In genomic region chr3:29384640-29385039, GRCh38 we compare ENCODE assay signal across 12 cellular contexts.
DNase-seq lines count a peak whose midpoint lies in the region; ATAC-seq and TF ChIP-seq lines count a peak whose summit lies in the region.
"Had no signal": no experiment of that assay in that cellular context is flagged by ENCODE, and none has a peak within 500 bp of the region (broad histone marks: within the 10 kb centered on the region; RNA-seq: fewer than 3 reads in every experiment).

No MANE protein-coding gene starts in this region.

- no peak for ATAC-seq in naive thymus-derived CD8-positive, alpha-beta T cell
- no peak for ATAC-seq in effector memory CD8-positive, alpha-beta T cell (replicated peaks)
- no peak for ATAC-seq in GM21723 (IDR thresholded peaks at IDR 0.05; ENCODE audit: unreplicated experiment)

- H3K36me3 Mint-ChIP-seq in osteocyte (ENCODE audit: unreplicated experiment): peaks cover 7% of the 10 kb centered on the region
- H3K36me3 Mint-ChIP-seq in naive thymus-derived CD8-positive, alpha-beta T cell: no peaks in the 10 kb centered on the region
- H3K36me3 Mint-ChIP-seq in effector memory CD8-positive, alpha-beta T cell (ENCODE audit: insufficient read depth): no peaks in the 10 kb centered on the region

- peak; percentile 84 for DNase-seq in BJ (ENCODE audit: low read depth)
- peak; percentile 97 for DNase-seq in RPMI7951 (ENCODE audit: low read depth)
- peak; percentile 73 to 83 for DNase-seq in foreskin fibroblast
- no peak for DNase-seq in osteocyte (ENCODE audit: extremely low spot score, unreplicated experiment)
- DNase-seq in naive thymus-derived CD8-positive, alpha-beta T cell: no peak
- no peak for DNase-seq in effector memory CD8-positive, alpha-beta T cell
- no peak for DNase-seq in effector CD4-positive, alpha-beta T cell
- DNase-seq: activated CD4-positive, alpha-beta T cell treated with anti-CD3 and anti-CD28 coated beads, Interleukin-2, amount 50 U/mL, for 1 hour; head of caudate nucleus; NCI-H1436; SIG-M5 had no signal

- peaks cover 54% of the 10 kb centered on the region for H3K4me1 Mint-ChIP-seq in osteocyte (ENCODE audit: unreplicated experiment)
- H3K4me1 Mint-ChIP-seq in naive thymus-derived CD8-positive, alpha-beta T cell: peaks cover 0 to 3% (median 0%) of the 10 kb centered on the region in 4 donors
- no peaks in the 10 kb centered on the region for H3K4me1 Mint-ChIP-seq in effector memory CD8-positive, alpha-beta T cell (ENCODE audit: low read depth in 2 of 2)

- H3K27me3 Mint-ChIP-seq in osteocyte (ENCODE audit: unreplicated experiment): no peaks in the 10 kb centered on the region
- H3K27me3 Mint-ChIP-seq in naive thymus-derived CD8-positive, alpha-beta T cell: peaks cover 0 to 2% (median 0%) of the 10 kb centered on the region in 5 donors
- H3K27me3 Mint-ChIP-seq in effector memory CD8-positive, alpha-beta T cell: no peaks in the 10 kb centered on the region

- peak overlapping the region; percentile 91 for H3K27ac Mint-ChIP-seq in osteocyte (ENCODE audit: unreplicated experiment)
- H3K27ac Mint-ChIP-seq in naive thymus-derived CD8-positive, alpha-beta T cell: no peak overlapping the region
- H3K27ac Mint-ChIP-seq in effector memory CD8-positive, alpha-beta T cell: no peak overlapping the region

- H3K4me3 ChIP-seq in BJ (ENCODE audit: low read depth, low read length) (no peak overlapping the region), foreskin fibroblast (ENCODE audit: low read depth in 1 of 2, low read length in 2 of 2) (no peak overlapping the region)

- no peaks in the 10 kb centered on the region for H3K36me3 ChIP-seq in BJ (ENCODE audit: control insufficient read depth, insufficient read depth, low read length)

- TF ChIP-seq CTCF in BJ (IDR thresholded peaks at IDR 0.05; ENCODE audit: insufficient read depth, low read depth, low read length): no peak
- TF ChIP-seq CTCF in foreskin fibroblast (IDR thresholded peaks at IDR 0.05; ENCODE audit: low read depth, low read length): no peak
- TF ChIP-seq CTCF in osteocyte (IDR thresholded peaks at IDR 0.05): no peak

- CTCF ChIA-PET in BJ (lab: Yijun Ruan, JAX): interaction anchor here (1.5 kb wide), 1 partner anchor 128 kb away, joined by 3 read pairs; no protein-coding TSS in a partner anchor

- peak overlapping the region; percentile 55 for H3K4me3 Mint-ChIP-seq in osteocyte (ENCODE audit: unreplicated experiment)
- no peak overlapping the region for H3K4me3 Mint-ChIP-seq in naive thymus-derived CD8-positive, alpha-beta T cell
- no peak overlapping the region for H3K4me3 Mint-ChIP-seq in effector memory CD8-positive, alpha-beta T cell

- POLR2A ChIA-PET in BJ (lab: Charles Lee): no interaction called here
- POLR2A ChIA-PET in naive thymus-derived CD8-positive, alpha-beta T cell (lab: Charles Lee): no interaction called here

- no peaks in the 10 kb centered on the region for H3K27me3 ChIP-seq in BJ (ENCODE audit: control insufficient read depth, insufficient read depth, low read length)

- no peaks in the 10 kb centered on the region for H3K9me3 Mint-ChIP-seq in osteocyte (ENCODE audit: unreplicated experiment)
- peaks cover 0 to 11% (median 0%) of the 10 kb centered on the region in 9 donors for H3K9me3 Mint-ChIP-seq in naive thymus-derived CD8-positive, alpha-beta T cell
- H3K9me3 Mint-ChIP-seq in effector memory CD8-positive, alpha-beta T cell: peaks cover 6 to 7% of the 10 kb centered on the region in 2 donors

Comparison
In these comparisons a context has a peak if more than half of its experiments do, and no peak if none do; other contexts are left out.
1. DNase-seq: peak in BJ (single experiment), RPMI7951 (single experiment) and foreskin fibroblast (2 of 2); none in osteocyte (single experiment), naive thymus-derived CD8-positive, alpha-beta T cell (0 of 10), effector memory CD8-positive, alpha-beta T cell (0 of 3) and effector CD4-positive, alpha-beta T cell (single experiment).